In genomic region chr11:59557940-59558643, GRCh38 we compare ENCODE assay signal across 8 cellular contexts. TPM values are rescaled to one million over a fixed set of nuclear protein-coding genes. Genes with fewer than 3 reads are reported as not detected.
DNase-seq lines count a peak whose midpoint lies in the region; ATAC-seq and TF ChIP-seq lines count a peak whose summit lies in the region.

No MANE protein-coding gene starts in this region.

- peaks cover 13% of the 10 kb centered on the region for H3K27me3 Mint-ChIP-seq in activated T-helper 1 cell treated with anti-CD3 and anti-CD28 coated beads, Interleukin-12 subunit alpha, Interleukin-12 subunit beta, Interleukin-2, Interleukin-4 antibody, amounts not matched to agents 30 ng/mL and 10 ng/mL and 1 ng/mL, durations not matched to agents 14 hours and 24 hours and 36 hours (ENCODE audit: insufficient read depth)

- H3K4me1 Mint-ChIP-seq in activated T-helper 1 cell treated with anti-CD3 and anti-CD28 coated beads, Interleukin-12 subunit alpha, Interleukin-12 subunit beta, Interleukin-2, Interleukin-4 antibody, amounts not matched to agents 30 ng/mL and 10 ng/mL and 1 ng/mL, durations not matched to agents 14 hours and 24 hours and 36 hours (ENCODE audit: low read depth): peaks cover 54% of the 10 kb centered on the region

- H3K4me1 ChIP-seq in HAP-1 (peaks cover 23% of the 10 kb centered on the region), iPS-20b (ENCODE audit: insufficient read depth, low read length) (peaks cover 7% of the 10 kb centered on the region; the same call in 1 of the 2 replicates)

- H3K9me3 Mint-ChIP-seq in activated T-helper 1 cell treated with anti-CD3 and anti-CD28 coated beads, Interleukin-12 subunit alpha, Interleukin-12 subunit beta, Interleukin-2, Interleukin-4 antibody, amounts not matched to agents 30 ng/mL and 10 ng/mL and 1 ng/mL, durations not matched to agents 14 hours and 24 hours and 36 hours: no peaks in the 10 kb centered on the region

- H3K36me3 ChIP-seq in HAP-1 (replicated peaks) (no peaks in the 10 kb centered on the region), iPS-20b (ENCODE audit: insufficient read depth, low read depth, low read length) (no peaks in the 10 kb centered on the region)

- DNase-seq in AG04449 (ENCODE audit: low read depth, low spot score): no peak
- DNase-seq in HAP-1 (ENCODE audit: low spot score in 2 of 2): peak in 1 of 2 experiments; percentile 16
- DNase-seq in activated T-helper 1 cell treated with anti-CD3 and anti-CD28 coated beads, Interleukin-12 subunit alpha, Interleukin-12 subunit beta, Interleukin-2, Interleukin-4 antibody, amounts not matched to agents 30 ng/mL and 10 ng/mL and 1 ng/mL, durations not matched to agents 14 hours and 24 hours and 36 hours (ENCODE audit: low spot score): no peak
- no peak for DNase-seq in NCI-H2107 treated with DMSO at 0.1 percent for 48 hours (lab: John Stamatoyannopoulos, UW; ENCODE audit: unreplicated experiment)

- in situ Hi-C loops in HAP-1 (cut with MboI; ENCODE audit: low sequenced_read_pairs): loop anchor here (25.0 kb wide), 2 partner anchors 204 to 554 kb away; partner anchors contain the start of gene STX3

- POLR2A ChIA-PET in AG04449 (lab: Yijun Ruan, JAX): interaction anchor here (0.8 to 1.5 kb wide), 2 partner anchors 8 to 58 kb away, joined by 3 read pairs; no protein-coding TSS in a partner anchor

- no peak overlapping the region for H3K27ac ChIP-seq in iPS-20b (ENCODE audit: low read length)

- H3K9ac ChIP-seq in iPS-20b (ENCODE audit: low read depth, low read length): peak overlapping the region; percentile 67

- H3K27me3 ChIP-seq in HAP-1 (ENCODE audit: low read depth) (no peaks in the 10 kb centered on the region), iPS-20b (ENCODE audit: insufficient read depth, low read length) (0 out of 2 replicates have a peak, but pooled peaks cover 5% of the 10 kb centered on the region)

- H3K4me3 Mint-ChIP-seq in activated T-helper 1 cell treated with anti-CD3 and anti-CD28 coated beads, Interleukin-12 subunit alpha, Interleukin-12 subunit beta, Interleukin-2, Interleukin-4 antibody, amounts not matched to agents 30 ng/mL and 10 ng/mL and 1 ng/mL, durations not matched to agents 14 hours and 24 hours and 36 hours: peak overlapping the region; percentile 56

- CTCF ChIA-PET in AG04449 (lab: Yijun Ruan, JAX): interaction anchor here (0.9 to 1.2 kb wide), 4 partner anchors 13 to 122 kb away, joined by 3 to 5 read pairs (median 3); partner anchors contain the start of gene PATL1

- intact Hi-C loops in activated T-helper 1 cell treated with anti-CD3 and anti-CD28 coated beads, Interleukin-12 subunit alpha, Interleukin-12 subunit beta, Interleukin-2, Interleukin-4 antibody, amounts not matched to agents 30 ng/mL and 10 ng/mL and 1 ng/mL, durations not matched to agents 14 hours and 24 hours and 36 hours (cut with micrococcal nuclease): loop anchor here (1.0 to 10.0 kb wide), 4 partner anchors 8 to 1843 kb away; partner anchors contain the start of genes FAM111B, MED19, STX3 and TMX2

- H3K9me3 ChIP-seq in HAP-1: no peaks in the 10 kb centered on the region
- no peaks in the 10 kb centered on the region for H3K9me3 ChIP-seq in iPS-20b (ENCODE audit: insufficient read depth, low read depth, low read length)

- peak overlapping the region; percentile 53 for H3K4me3 ChIP-seq in AG04449 (ENCODE audit: low read depth, low read length)
- H3K4me3 ChIP-seq in HAP-1: peak overlapping the region; percentile 34
- peak overlapping the region; percentile 78 for H3K4me3 ChIP-seq in iPS-20b (ENCODE audit: low read length)

- H3K36me3 Mint-ChIP-seq in activated T-helper 1 cell treated with anti-CD3 and anti-CD28 coated beads, Interleukin-12 subunit alpha, Interleukin-12 subunit beta, Interleukin-2, Interleukin-4 antibody, amounts not matched to agents 30 ng/mL and 10 ng/mL and 1 ng/mL, durations not matched to agents 14 hours and 24 hours and 36 hours (ENCODE audit: low read depth): peaks cover 2% of the 10 kb centered on the region

- H3K27ac Mint-ChIP-seq in activated T-helper 1 cell treated with anti-CD3 and anti-CD28 coated beads, Interleukin-12 subunit alpha, Interleukin-12 subunit beta, Interleukin-2, Interleukin-4 antibody, amounts not matched to agents 30 ng/mL and 10 ng/mL and 1 ng/mL, durations not matched to agents 14 hours and 24 hours and 36 hours: no peak overlapping the region

- TF ChIP-seq CTCF in AG04449 (IDR thresholded peaks at IDR 0.05; ENCODE audit: insufficient read depth, low read length, missing control alignments): no peak

- ATAC-seq in HG03108 (IDR thresholded peaks at IDR 0.05; ENCODE audit: unreplicated experiment): no peak
- no peak for ATAC-seq in HG02623 (IDR thresholded peaks at IDR 0.05; ENCODE audit: unreplicated experiment)
- no peak for ATAC-seq in HG03039 (IDR thresholded peaks at IDR 0.05; ENCODE audit: unreplicated experiment)

RNA-seq across cellular contexts. Expression of gene OR4D9, which starts 46.8 kb away (rescaled TPM):
- not detected in 2 replicates for total RNA-seq in activated T-helper 1 cell treated with anti-CD3 and anti-CD28 coated beads, Interleukin-12 subunit alpha, Interleukin-12 subunit beta, Interleukin-2, Interleukin-4 antibody, amounts not matched to agents 30 ng/mL and 10 ng/mL and 1 ng/mL, durations not matched to agents 14 hours and 24 hours and 36 hours

RNA-seq across cellular contexts. Expression of gene OR4D11, which starts 54.7 kb away (rescaled TPM):
- total RNA-seq in activated T-helper 1 cell treated with anti-CD3 and anti-CD28 coated beads, Interleukin-12 subunit alpha, Interleukin-12 subunit beta, Interleukin-2, Interleukin-4 antibody, amounts not matched to agents 30 ng/mL and 10 ng/mL and 1 ng/mL, durations not matched to agents 14 hours and 24 hours and 36 hours: not detected in 2 replicates

RNA-seq across cellular contexts. Expression of gene OSBP, which starts 57.5 kb away (rescaled TPM):
- total RNA-seq in activated T-helper 1 cell treated with anti-CD3 and anti-CD28 coated beads, Interleukin-12 subunit alpha, Interleukin-12 subunit beta, Interleukin-2, Interleukin-4 antibody, amounts not matched to agents 30 ng/mL and 10 ng/mL and 1 ng/mL, durations not matched to agents 14 hours and 24 hours and 36 hours: 40.5 and 41.7 TPM in 2 replicates
